ENCODE assay signal across 1 cellular context in genomic region chr6:7312616-7313504, GRCh38.
TF ChIP-seq lines count a peak whose summit lies in the region.

Gene SSR1 (minus strand): TSS chr6:7313199. CDS start chr6:7313120, 79 bp downstream.

TF ChIP-seq in SK-N-SH, 30 proteins besides CTCF, POLR2A, EP300 and RAD21 (continued from another document):
- TF ChIP-seq ZBTB33 (IDR thresholded peaks at IDR 0.05; ENCODE audit: borderline replicate concordance, low read depth) (peak; percentile 97), NFIC (IDR thresholded peaks at IDR 0.05; ENCODE audit: borderline replicate concordance) (no peak; the same call in 1 of the 2 replicates), POLR2AphosphoS5 (IDR thresholded peaks at IDR 0.05; ENCODE audit: low read depth, low read length) (peak; percentile 82), TCF12 (IDR thresholded peaks at IDR 0.05) (no peak; the same call in 1 of the 2 replicates), FOXM1 (IDR thresholded peaks at IDR 0.05; ENCODE audit: low read depth) (no peak)
TF ChIP-seq in SK-N-SH: peak in this region for 13.
